8 cellular contexts compared by ENCODE assay signal in the genomic region with DNA sequence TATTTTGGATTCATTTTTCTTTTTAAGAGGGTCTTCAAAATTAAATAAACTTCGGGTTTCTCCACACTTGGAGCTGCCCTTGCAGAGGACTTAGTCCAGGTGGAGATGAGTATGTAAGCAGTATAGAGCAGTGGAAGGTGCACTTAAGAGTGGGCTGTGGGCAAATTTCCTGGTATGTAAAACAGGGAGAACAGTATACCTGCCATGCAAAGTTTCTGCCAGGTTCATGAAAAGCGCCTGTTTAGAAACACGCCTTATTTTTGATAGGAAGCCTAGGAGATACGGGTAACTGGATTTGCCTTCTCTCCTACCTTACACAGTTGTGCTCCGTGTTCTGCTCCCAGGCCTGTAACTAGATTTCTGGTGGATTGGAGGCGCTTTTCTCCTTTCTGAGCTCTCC. TPM values are rescaled to one million over a fixed set of nuclear protein-coding genes. Genes with fewer than 3 reads are reported as not detected.
DNase-seq lines count a peak whose midpoint lies in the region; ATAC-seq and TF ChIP-seq lines count a peak whose summit lies in the region.

No MANE protein-coding gene starts in this region.

- H3K27ac Mint-ChIP-seq in GM23338: peak overlapping the region; percentile 92

- peak overlapping the region; percentile 100 for H3K4me3 Mint-ChIP-seq in GM23338

- H3K9ac ChIP-seq in SU-DHL-6 (ENCODE audit: low read length): peak overlapping the region; percentile 93

- H3K9me2 ChIP-seq in GM23338 (ENCODE audit: insufficient read depth) (no peaks in the 10 kb centered on the region), SU-DHL-6 (replicated peaks; ENCODE audit: insufficient read depth, low read length) (no peaks in the 10 kb centered on the region)

- H3K36me3 Mint-ChIP-seq in GM23338 (ENCODE audit: low read depth): peaks cover 42% of the 10 kb centered on the region

- H3K9me3 ChIP-seq in SU-DHL-6 (ENCODE audit: insufficient read depth, low read length): no peaks in the 10 kb centered on the region

- H3F3A ChIP-seq in GM23338 (replicated peaks; ENCODE audit: low read depth) (peaks cover 18% of the 10 kb centered on the region), SU-DHL-6 (ENCODE audit: insufficient read depth) (0 out of 2 replicates have a peak, but pooled peaks cover 7% of the 10 kb centered on the region)

- no peaks in the 10 kb centered on the region for H3K9me3 Mint-ChIP-seq in GM23338

- DNase-seq in GM23338 (ENCODE audit: low spot score) (no peak), fibroblast of the aortic adventitia (ENCODE audit: low read depth) (no peak), skeletal muscle cell (ENCODE audit: low read depth) (no peak), NCI-H774 (lab: John Stamatoyannopoulos, UW) (no peak), NCI-H1092 (lab: John Stamatoyannopoulos, UW) (no peak)

- no peak overlapping the region for H2AFZ ChIP-seq in GM23338
- no peak overlapping the region for H2AFZ ChIP-seq in SU-DHL-6 (ENCODE audit: low read depth, low read length, severe bottlenecking)

- H3K4me3 ChIP-seq in GM23338 (peak overlapping the region; percentile 79), SU-DHL-6 (ENCODE audit: insufficient read depth, low read length, poor library complexity, severe bottlenecking) (peak overlapping the region; percentile 99), fibroblast of the aortic adventitia (ENCODE audit: low read depth, low read length) (peak overlapping the region; percentile 78), skeletal muscle cell (ENCODE audit: low read depth, low read length) (peak overlapping the region; percentile 67)

- H4K20me1 ChIP-seq in GM23338 (replicated peaks; ENCODE audit: insufficient read depth) (peaks cover 26% of the 10 kb centered on the region), SU-DHL-6 (ENCODE audit: low read depth, low read length) (no peaks in the 10 kb centered on the region; the same call in 1 of the 2 replicates)

- no peaks in the 10 kb centered on the region for H3K27me3 ChIP-seq in GM23338 (ENCODE audit: insufficient read depth)
- no peaks in the 10 kb centered on the region for H3K27me3 ChIP-seq in SU-DHL-6 (ENCODE audit: low read length)

- H3K4me1 Mint-ChIP-seq in GM23338: peaks cover 26% of the 10 kb centered on the region

- peaks cover 11% of the 10 kb centered on the region for H3K27me3 Mint-ChIP-seq in GM23338 (ENCODE audit: insufficient read depth, low read depth, poor library complexity)

- peaks cover 29% of the 10 kb centered on the region for H3K4me1 ChIP-seq in GM23338 (ENCODE audit: insufficient read depth)

- peaks cover 24% of the 10 kb centered on the region for H3K36me3 ChIP-seq in GM23338 (ENCODE audit: insufficient read depth)
- peaks cover 16% of the 10 kb centered on the region for H3K36me3 ChIP-seq in SU-DHL-6 (ENCODE audit: low read length)

- H3K79me2 ChIP-seq in GM23338 (replicated peaks; ENCODE audit: insufficient read depth) (peaks cover 52% of the 10 kb centered on the region), SU-DHL-6 (ENCODE audit: insufficient read depth, low read length) (peaks cover 26% of the 10 kb centered on the region)

- peak overlapping the region; percentile 95 for H3K27ac ChIP-seq in GM23338 (ENCODE audit: low read depth)
- H3K27ac ChIP-seq in SU-DHL-6 (ENCODE audit: low read depth, low read length): no peak overlapping the region

- TF ChIP-seq CTCF in GM23338 (conservative IDR thresholded peaks at IDR 0.05; ENCODE audit: low read depth in 2 of 2): no peak
- no peak for TF ChIP-seq CTCF in SU-DHL-6 (IDR thresholded peaks at IDR 0.05; ENCODE audit: insufficient read depth, low read length, poor library complexity, severe bottlenecking)
- no peak for TF ChIP-seq CTCF in fibroblast of the aortic adventitia (IDR thresholded peaks at IDR 0.05; ENCODE audit: insufficient read depth, low read length)

- peak overlapping the region; percentile 97 for H3K4me2 ChIP-seq in GM23338
- peak overlapping the region; percentile 88 for H3K4me2 ChIP-seq in SU-DHL-6 (ENCODE audit: low read depth, low read length, poor library complexity, severe bottlenecking)

- ATAC-seq in GM23338 (no peak), GM19452 (IDR thresholded peaks at IDR 0.05; ENCODE audit: unreplicated experiment) (no peak), GM18502 (IDR thresholded peaks at IDR 0.05; ENCODE audit: poor library complexity, unreplicated experiment) (no peak)

TF ChIP-seq in GM23338, 12 proteins besides CTCF, POLR2A, EP300 and RAD21 (continues in another document):
- TF ChIP-seq, protein P1, sequence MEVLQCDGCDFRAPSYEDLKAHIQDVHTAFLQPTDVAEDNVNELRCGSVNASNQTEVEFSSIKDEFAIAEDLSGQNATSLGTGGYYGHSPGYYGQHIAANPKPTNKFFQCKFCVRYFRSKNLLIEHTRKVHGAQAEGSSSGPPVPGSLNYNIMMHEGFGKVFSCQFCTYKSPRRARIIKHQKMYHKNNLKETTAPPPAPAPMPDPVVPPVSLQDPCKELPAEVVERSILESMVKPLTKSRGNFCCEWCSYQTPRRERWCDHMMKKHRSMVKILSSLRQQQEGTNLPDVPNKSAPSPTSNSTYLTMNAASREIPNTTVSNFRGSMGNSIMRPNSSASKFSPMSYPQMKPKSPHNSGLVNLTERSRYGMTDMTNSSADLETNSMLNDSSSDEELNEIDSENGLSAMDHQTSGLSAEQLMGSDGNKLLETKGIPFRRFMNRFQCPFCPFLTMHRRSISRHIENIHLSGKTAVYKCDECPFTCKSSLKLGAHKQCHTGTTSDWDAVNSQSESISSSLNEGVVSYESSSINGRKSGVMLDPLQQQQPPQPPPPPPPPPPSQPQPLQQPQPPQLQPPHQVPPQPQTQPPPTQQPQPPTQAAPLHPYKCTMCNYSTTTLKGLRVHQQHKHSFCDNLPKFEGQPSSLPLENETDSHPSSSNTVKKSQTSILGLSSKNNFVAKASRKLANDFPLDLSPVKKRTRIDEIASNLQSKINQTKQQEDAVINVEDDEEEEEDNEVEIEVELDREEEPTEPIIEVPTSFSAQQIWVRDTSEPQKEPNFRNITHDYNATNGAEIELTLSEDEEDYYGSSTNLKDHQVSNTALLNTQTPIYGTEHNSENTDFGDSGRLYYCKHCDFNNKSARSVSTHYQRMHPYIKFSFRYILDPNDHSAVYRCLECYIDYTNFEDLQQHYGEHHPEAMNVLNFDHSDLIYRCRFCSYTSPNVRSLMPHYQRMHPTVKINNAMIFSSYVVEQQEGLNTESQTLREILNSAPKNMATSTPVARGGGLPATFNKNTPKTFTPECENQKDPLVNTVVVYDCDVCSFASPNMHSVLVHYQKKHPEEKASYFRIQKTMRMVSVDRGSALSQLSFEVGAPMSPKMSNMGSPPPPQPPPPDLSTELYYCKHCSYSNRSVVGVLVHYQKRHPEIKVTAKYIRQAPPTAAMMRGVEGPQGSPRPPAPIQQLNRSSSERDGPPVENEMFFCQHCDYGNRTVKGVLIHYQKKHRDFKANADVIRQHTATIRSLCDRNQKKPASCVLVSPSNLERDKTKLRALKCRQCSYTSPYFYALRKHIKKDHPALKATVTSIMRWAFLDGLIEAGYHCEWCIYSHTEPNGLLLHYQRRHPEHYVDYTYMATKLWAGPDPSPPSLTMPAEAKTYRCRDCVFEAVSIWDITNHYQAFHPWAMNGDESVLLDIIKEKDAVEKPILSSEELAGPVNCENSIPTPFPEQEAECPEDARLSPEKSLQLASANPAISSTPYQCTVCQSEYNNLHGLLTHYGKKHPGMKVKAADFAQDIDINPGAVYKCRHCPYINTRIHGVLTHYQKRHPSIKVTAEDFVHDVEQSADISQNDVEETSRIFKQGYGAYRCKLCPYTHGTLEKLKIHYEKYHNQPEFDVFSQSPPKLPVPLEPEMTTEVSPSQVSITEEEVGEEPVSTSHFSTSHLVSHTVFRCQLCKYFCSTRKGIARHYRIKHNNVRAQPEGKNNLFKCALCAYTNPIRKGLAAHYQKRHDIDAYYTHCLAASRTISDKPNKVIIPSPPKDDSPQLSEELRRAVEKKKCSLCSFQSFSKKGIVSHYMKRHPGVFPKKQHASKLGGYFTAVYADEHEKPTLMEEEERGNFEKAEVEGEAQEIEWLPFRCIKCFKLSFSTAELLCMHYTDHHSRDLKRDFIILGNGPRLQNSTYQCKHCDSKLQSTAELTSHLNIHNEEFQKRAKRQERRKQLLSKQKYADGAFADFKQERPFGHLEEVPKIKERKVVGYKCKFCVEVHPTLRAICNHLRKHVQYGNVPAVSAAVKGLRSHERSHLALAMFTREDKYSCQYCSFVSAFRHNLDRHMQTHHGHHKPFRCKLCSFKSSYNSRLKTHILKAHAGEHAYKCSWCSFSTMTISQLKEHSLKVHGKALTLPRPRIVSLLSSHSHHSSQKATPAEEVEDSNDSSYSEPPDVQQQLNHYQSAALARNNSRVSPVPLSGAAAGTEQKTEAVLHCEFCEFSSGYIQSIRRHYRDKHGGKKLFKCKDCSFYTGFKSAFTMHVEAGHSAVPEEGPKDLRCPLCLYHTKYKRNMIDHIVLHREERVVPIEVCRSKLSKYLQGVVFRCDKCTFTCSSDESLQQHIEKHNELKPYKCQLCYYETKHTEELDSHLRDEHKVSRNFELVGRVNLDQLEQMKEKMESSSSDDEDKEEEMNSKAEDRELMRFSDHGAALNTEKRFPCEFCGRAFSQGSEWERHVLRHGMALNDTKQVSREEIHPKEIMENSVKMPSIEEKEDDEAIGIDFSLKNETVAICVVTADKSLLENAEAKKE (CRISPR knock-in tag; IDR thresholded peaks at IDR 0.05): no peak
- TF ChIP-seq NANOG (IDR thresholded peaks at IDR 0.05; ENCODE audit: borderline replicate concordance): no peak

RNA-seq across cellular contexts. Expression of gene KDM4A, which starts 1.2 kb away (rescaled TPM):
- 97.7 and 106 TPM in 2 replicates for total RNA-seq in GM23338 (2014; rRNA removed; shearing (Covaris generic))
- 47.7 and 52.2 TPM in 2 replicates for polyA plus RNA-seq in GM23338 (2016; fragmentation: Nextera tagmentation; extraction: Ambion mirVana)
- 39.0 and 73.2 TPM in 2 replicates for total RNA-seq in fibroblast of the aortic adventitia (ENCODE audit: low replicate concordance)

RNA-seq across cellular contexts. Expression of gene ST3GAL3, which starts 56.1 kb away (rescaled TPM):
- 7.0 and 21.3 TPM in 2 replicates for total RNA-seq in GM23338 (2014; rRNA removed; shearing (Covaris generic))
- polyA plus RNA-seq in GM23338 (2016; fragmentation: Nextera tagmentation; extraction: Ambion mirVana): 3.4 and 4.5 TPM in 2 replicates
- total RNA-seq in fibroblast of the aortic adventitia (ENCODE audit: low replicate concordance): 20.1 and 24.0 TPM in 2 replicates
